In the genomic region with DNA sequence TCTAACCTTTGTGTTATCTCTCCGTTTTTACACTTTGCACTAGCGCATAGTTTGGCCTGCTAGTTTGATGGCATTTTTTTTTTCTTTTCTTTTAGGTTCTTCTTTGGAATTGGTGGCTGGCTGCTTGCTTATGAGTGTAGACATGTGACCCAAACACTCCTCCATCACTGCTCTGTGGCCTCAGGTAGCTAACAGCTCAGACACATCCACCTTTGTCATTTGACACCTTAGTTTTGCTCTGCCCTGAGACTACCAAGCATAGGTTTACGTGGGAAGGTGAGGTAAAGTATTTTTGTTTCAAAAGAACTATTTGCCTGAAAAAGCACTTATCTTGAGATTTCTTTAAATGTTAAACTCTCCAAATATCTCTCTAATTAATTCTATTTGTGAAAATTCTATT, we compare ENCODE assay signal across 35 cellular contexts.
"Had no signal": no experiment of that assay in that cellular context is flagged by ENCODE, and none has a peak within 500 bp of the region (broad histone marks: within the 10 kb centered on the region; RNA-seq: fewer than 3 reads in every experiment).

No MANE protein-coding gene starts in this region.

- H3K27ac Mint-ChIP-seq: activated CD4-positive, alpha-beta memory T cell treated with anti-CD3 and anti-CD28 coated beads, Interleukin-2, amount 10 ng/mL, durations not matched to agents 7 days and 5 days; activated CD4-positive, alpha-beta T cell treated with anti-CD3 and anti-CD28 coated beads for 36 hours; activated CD4-positive, alpha-beta T cell treated with anti-CD3 and anti-CD28 coated beads, Interleukin-2, amount 10 ng/mL, durations not matched to agents 7 days and 5 days; activated CD8-positive, alpha-beta memory T cell treated with anti-CD3 and anti-CD28 coated beads, Interleukin-2, amount 10 ng/mL, durations not matched to agents 7 days and 5 days; activated CD8-positive, alpha-beta T cell treated with anti-CD3 and anti-CD28 coated beads, Interleukin-2, amount 10 ng/mL, durations not matched to agents 7 days and 5 days; activated naive CD4-positive, alpha-beta T cell treated with anti-CD3 and anti-CD28 coated beads for 36 hours; activated naive CD4-positive, alpha-beta T cell treated with anti-CD3 and anti-CD28 coated beads, Interleukin-2, amount 50 U/mL, for 72 hours; activated naive CD8-positive, alpha-beta T cell treated with anti-CD3 and anti-CD28 coated beads for 36 hours; activated T-cell treated with anti-CD3 and anti-CD28 coated beads, Interleukin-2, amount 50 U/mL, for 72 hours; activated T-helper 1 cell treated with anti-CD3 and anti-CD28 coated beads, Interleukin-12 subunit alpha, Interleukin-12 subunit beta, Interleukin-2, Interleukin-4 antibody, amounts not matched to agents 30 ng/mL and 10 ng/mL and 1 ng/mL, durations not matched to agents 14 hours and 24 hours and 36 hours; activated T-helper 17 cell treated with anti-CD3 and anti-CD28 coated beads, Interleukin-2, amount 50 U/mL, for 72 hours; T-helper 1 cell treated with Interleukin-12 subunit alpha and Interleukin-12 subunit beta and Interleukin-4 antibody, amounts not matched to agents 30 μg/mL and 1 μg/mL, for 36 hours; T-helper 2 cell treated with Interferon-gamma antibody and Interleukin-4, amounts not matched to agents 5 μg/mL and 100 μg/mL, for 36 hours had no signal

- H3K9me3 Mint-ChIP-seq: activated CD4-positive, alpha-beta memory T cell treated with anti-CD3 and anti-CD28 coated beads, Interleukin-2, amount 10 ng/mL, durations not matched to agents 7 days and 5 days; activated CD4-positive, alpha-beta T cell treated with anti-CD3 and anti-CD28 coated beads, Interleukin-2, amount 10 ng/mL, durations not matched to agents 7 days and 5 days; activated naive CD4-positive, alpha-beta T cell treated with anti-CD3 and anti-CD28 coated beads for 36 hours; activated naive CD8-positive, alpha-beta T cell treated with anti-CD3 and anti-CD28 coated beads for 36 hours; activated T-helper 1 cell treated with anti-CD3 and anti-CD28 coated beads, Interleukin-12 subunit alpha, Interleukin-12 subunit beta, Interleukin-2, Interleukin-4 antibody, amounts not matched to agents 30 ng/mL and 10 ng/mL and 1 ng/mL, durations not matched to agents 14 hours and 24 hours and 36 hours; T-helper 1 cell treated with Interleukin-12 subunit alpha and Interleukin-12 subunit beta and Interleukin-4 antibody, amounts not matched to agents 30 μg/mL and 1 μg/mL, for 36 hours; T-helper 2 cell treated with Interferon-gamma antibody and Interleukin-4, amounts not matched to agents 5 μg/mL and 100 μg/mL, for 36 hours had no signal

- H3K4me1 Mint-ChIP-seq: activated CD4-positive, alpha-beta memory T cell treated with anti-CD3 and anti-CD28 coated beads, Interleukin-2, amount 10 ng/mL, durations not matched to agents 7 days and 5 days; activated CD4-positive, alpha-beta T cell treated with anti-CD3 and anti-CD28 coated beads for 36 hours; activated CD4-positive, alpha-beta T cell treated with anti-CD3 and anti-CD28 coated beads, Interleukin-2, amount 10 ng/mL, durations not matched to agents 7 days and 5 days; activated CD8-positive, alpha-beta memory T cell treated with anti-CD3 and anti-CD28 coated beads, Interleukin-2, amount 10 ng/mL, durations not matched to agents 7 days and 5 days; activated naive CD8-positive, alpha-beta T cell treated with anti-CD3 and anti-CD28 coated beads for 36 hours; activated T-helper 17 cell treated with anti-CD3 and anti-CD28 coated beads, Interleukin-2, amount 50 U/mL, for 72 hours had no signal

- H3K27me3 Mint-ChIP-seq: activated naive CD8-positive, alpha-beta T cell treated with anti-CD3 and anti-CD28 coated beads for 36 hours had no signal

- ATAC-seq: activated CD4-positive, alpha-beta T cell treated with anti-CD3 and anti-CD28 coated beads for 36 hours; activated CD4-positive, CD25-positive, alpha-beta regulatory T cell treated with anti-CD3 and anti-CD28 coated beads, Interleukin-2, amount 50 U/mL, for 24 hours; activated CD8-positive, alpha-beta memory T cell treated with anti-CD3 and anti-CD28 coated beads, Interleukin-2, amount 10 ng/mL, durations not matched to agents 7 days and 5 days; activated CD8-positive, alpha-beta T cell treated with anti-CD3 and anti-CD28 coated beads, Interleukin-2, amount 10 ng/mL, durations not matched to agents 7 days and 5 days; activated naive CD4-positive, alpha-beta T cell treated with anti-CD3 and anti-CD28 coated beads, Interleukin-2, amount 50 U/mL, for 72 hours; activated T-cell treated with anti-CD3 and anti-CD28 coated beads, Interleukin-2, amount 50 U/mL, for 4 hours; activated T-cell treated with anti-CD3 and anti-CD28 coated beads, Interleukin-2, amount 50 U/mL, for 72 hours; activated T-helper 17 cell treated with anti-CD3 and anti-CD28 coated beads, Interleukin-2, amount 50 U/mL, for 72 hours; body of pancreas had no signal

- DNase-seq: activated CD4-positive, alpha-beta memory T cell treated with anti-CD3 and anti-CD28 coated beads, Interleukin-2, amount 10 ng/mL, durations not matched to agents 7 days and 5 days; activated CD4-positive, alpha-beta T cell treated with anti-CD3 and anti-CD28 coated beads for 1 hour; activated CD4-positive, alpha-beta T cell treated with anti-CD3 and anti-CD28 coated beads for 36 hours; activated CD4-positive, alpha-beta T cell treated with anti-CD3 and anti-CD28 coated beads for 48 hours; activated CD4-positive, alpha-beta T cell treated with anti-CD3 and anti-CD28 coated beads, Interleukin-2, amount 10 ng/mL, durations not matched to agents 7 days and 5 days; activated CD4-positive, alpha-beta T cell treated with anti-CD3 and anti-CD28 coated beads, Interleukin-2, amount 50 U/mL, for 48 hours; activated CD4-positive, CD25-positive, alpha-beta regulatory T cell; activated CD8-positive, alpha-beta memory T cell treated with anti-CD3 and anti-CD28 coated beads for 24 hours; activated CD8-positive, alpha-beta memory T cell treated with anti-CD3 and anti-CD28 coated beads, Interleukin-2, amount 10 ng/mL, durations not matched to agents 7 days and 5 days; activated CD8-positive, alpha-beta memory T cell treated with anti-CD3 and anti-CD28 coated beads, Interleukin-2, amount 50 U/mL, for 48 hours; activated CD8-positive, alpha-beta T cell treated with anti-CD3 and anti-CD28 coated beads, Interleukin-2, amount 10 ng/mL, durations not matched to agents 7 days and 5 days; activated effector memory CD4-positive, alpha-beta T cell treated with anti-CD3 and anti-CD28 coated beads, Interleukin-2, amount 50 U/mL, for 16 hours; activated gamma-delta T cell treated with Interleukin-2 at 50 U/mL for 16 hours; activated naive CD4-positive, alpha-beta T cell; activated naive CD4-positive, alpha-beta T cell treated with anti-CD3 and anti-CD28 coated beads for 36 hours; activated naive CD4-positive, alpha-beta T cell treated with anti-CD3 and anti-CD28 coated beads, Interleukin-2, amount 50 U/mL, for 16 hours; activated naive CD8-positive, alpha-beta T cell treated with anti-CD3 and anti-CD28 coated beads for 36 hours; activated T-cell treated with anti-CD3 and anti-CD28 coated beads, Interleukin-2, amount 50 U/mL, for 4 hours; activated T-cell treated with anti-CD3 and anti-CD28 coated beads, Interleukin-2, amount 50 U/mL, for 72 hours; adrenal gland; amniotic stem cell; body of pancreas; brain microvascular endothelial cell; central memory CD4-positive, alpha-beta T cell; T-helper 1 cell; T-helper 2 cell; T-helper 9 cell had no signal

- H3K36me3 ChIP-seq: adrenal gland, brain microvascular endothelial cell, breast epithelium had no signal

- H3K9me3 ChIP-seq: body of pancreas, breast epithelium had no signal

- H3K4me1 ChIP-seq: adrenal gland, body of pancreas, breast epithelium had no signal

- H3K4me3 Mint-ChIP-seq: activated CD4-positive, alpha-beta memory T cell treated with anti-CD3 and anti-CD28 coated beads, Interleukin-2, amount 10 ng/mL, durations not matched to agents 7 days and 5 days; activated CD4-positive, alpha-beta T cell treated with anti-CD3 and anti-CD28 coated beads for 36 hours; activated CD4-positive, alpha-beta T cell treated with anti-CD3 and anti-CD28 coated beads, Interleukin-2, amount 10 ng/mL, durations not matched to agents 7 days and 5 days; activated CD8-positive, alpha-beta memory T cell treated with anti-CD3 and anti-CD28 coated beads, Interleukin-2, amount 10 ng/mL, durations not matched to agents 7 days and 5 days; activated CD8-positive, alpha-beta T cell treated with anti-CD3 and anti-CD28 coated beads, Interleukin-2, amount 10 ng/mL, durations not matched to agents 7 days and 5 days; activated naive CD4-positive, alpha-beta T cell treated with anti-CD3 and anti-CD28 coated beads for 36 hours; activated naive CD8-positive, alpha-beta T cell treated with anti-CD3 and anti-CD28 coated beads for 36 hours; activated T-cell treated with anti-CD3 and anti-CD28 coated beads, Interleukin-2, amount 50 U/mL, for 4 hours; activated T-cell treated with anti-CD3 and anti-CD28 coated beads, Interleukin-2, amount 50 U/mL, for 72 hours; activated T-helper 1 cell treated with anti-CD3 and anti-CD28 coated beads, Interleukin-12 subunit alpha, Interleukin-12 subunit beta, Interleukin-2, Interleukin-4 antibody, amounts not matched to agents 30 ng/mL and 10 ng/mL and 1 ng/mL, durations not matched to agents 14 hours and 24 hours and 36 hours; activated T-helper 17 cell treated with anti-CD3 and anti-CD28 coated beads, Interleukin-2, amount 50 U/mL, for 72 hours; T-helper 1 cell treated with Interleukin-12 subunit alpha and Interleukin-12 subunit beta and Interleukin-4 antibody, amounts not matched to agents 30 μg/mL and 1 μg/mL, for 36 hours; T-helper 2 cell treated with Interferon-gamma antibody and Interleukin-4, amounts not matched to agents 5 μg/mL and 100 μg/mL, for 36 hours had no signal

- H3K36me3 Mint-ChIP-seq: activated CD8-positive, alpha-beta memory T cell treated with anti-CD3 and anti-CD28 coated beads, Interleukin-2, amount 10 ng/mL, durations not matched to agents 7 days and 5 days; activated naive CD4-positive, alpha-beta T cell treated with anti-CD3 and anti-CD28 coated beads, Interleukin-2, amount 50 U/mL, for 72 hours; activated naive CD8-positive, alpha-beta T cell treated with anti-CD3 and anti-CD28 coated beads for 36 hours had no signal

- H3K27me3 ChIP-seq: adrenal gland, body of pancreas, brain microvascular endothelial cell, breast epithelium had no signal

- H3K4me3 ChIP-seq: adrenal gland, body of pancreas, breast epithelium had no signal

- H3K27ac ChIP-seq: adrenal gland, body of pancreas, brain microvascular endothelial cell, breast epithelium, VCaP had no signal
